In genomic region chr7:95690367-95690947, GRCh38 we compare ENCODE assay signal across 8 cellular contexts.
A peak's percentile ranks its signal among the peaks of the same experiment; 100 is the strongest.
DNase-seq lines count a peak whose midpoint lies in the region; ATAC-seq, FAIRE-seq and TF ChIP-seq lines count a peak whose summit lies in the region.

No MANE protein-coding gene starts in this region.

- no peaks in the 10 kb centered on the region for H3K36me3 Mint-ChIP-seq in CD14-positive monocyte

- no peaks in the 10 kb centered on the region for H3K9me3 Mint-ChIP-seq in CD14-positive monocyte

- TF ChIP-seq CTCF in CD14-positive monocyte (IDR thresholded peaks at IDR 0.05) (peak; percentile 93), adrenal gland (IDR thresholded peaks at IDR 0.05) (peak; percentile 51 to 87 (median 69)), hepatocyte (IDR thresholded peaks at IDR 0.05; ENCODE audit: poor library complexity) (peak; percentile 78)

- H3K9me3 ChIP-seq in adrenal gland (replicated peaks in 1 of 3) (no peaks in the 10 kb centered on the region), hepatocyte (ENCODE audit: low read depth) (no peaks in the 10 kb centered on the region), small intestine (ENCODE audit: control insufficient read depth, low read depth) (no peaks in the 10 kb centered on the region)

- DNase-seq in CD14-positive monocyte (ENCODE audit: low spot score), result no peak
- DNase-seq in NCI-H2171 (lab: John Stamatoyannopoulos, UW), result peak; percentile 55
- DNase-seq in adrenal gland, result peak in 5 of 7 donors; percentile 22 to 56 (median 30)
- peak; percentile 53 for DNase-seq in hepatocyte (ENCODE audit: low spot score)
- peak; percentile 54 for DNase-seq in small intestine
- DNase-seq in stimulated activated CD8-positive, alpha-beta memory T cell treated with anti-CD3 and anti-CD28 coated beads, Interleukin-4, amount 100 ng/mL, for 48 hours, result no peak

- H3K36me3 ChIP-seq in adrenal gland (replicated peaks in 1 of 2) (no peaks in the 10 kb centered on the region), hepatocyte (replicated peaks; ENCODE audit: insufficient read depth, low read depth) (no peaks in the 10 kb centered on the region), small intestine (ENCODE audit: control insufficient read depth in 2 of 2, insufficient read depth in 2 of 2, low read length in 2 of 2) (no peaks in the 10 kb centered on the region)

- no peak overlapping the region for H3K27ac Mint-ChIP-seq in CD14-positive monocyte

- H3K79me2 ChIP-seq in hepatocyte, result no peaks in the 10 kb centered on the region

- intact Hi-C loops in CD14-positive monocyte (cut with micrococcal nuclease), result loop anchor here in 1 of 2 donors (5.0 kb wide), 1 partner anchor 93 kb away; the partner anchor contains the start of gene PDK4
- intact Hi-C loops in adrenal gland (cut with DNase I), result no loop called here

- TF ChIP-seq POLR2A in adrenal gland (IDR thresholded peaks at IDR 0.05), result no peak

- peaks cover 3 to 6% (median 6%) of the 10 kb centered on the region in 3 donors for H3K27me3 Mint-ChIP-seq in CD14-positive monocyte (ENCODE audit: low read depth in 3 of 3)

- H2AFZ ChIP-seq in hepatocyte, result peak overlapping the region; percentile 10

- H3K4me1 ChIP-seq in adrenal gland (replicated peaks in 1 of 2) (peaks cover 0 to 10% of the 10 kb centered on the region in 2 donors), hepatocyte (ENCODE audit: insufficient read depth) (no peaks in the 10 kb centered on the region), small intestine (ENCODE audit: control insufficient read depth in 2 of 2, insufficient read depth in 1 of 2, low read depth in 1 of 2, low read length in 1 of 2) (no peaks in the 10 kb centered on the region)

- H3K4me3 ChIP-seq in adrenal gland, result no peak overlapping the region
- no peak overlapping the region for H3K4me3 ChIP-seq in hepatocyte
- H3K4me3 ChIP-seq in small intestine (ENCODE audit: low read depth in 1 of 2, low read length in 2 of 2), result no peak overlapping the region

- 0 to 6% (median 2%) methylated on average over 3 of the region's 3 CpGs for whole genome bisulfite sequencing in adrenal gland, 4 donors
- 7% methylated on average over 3 of the region's 3 CpGs for WGBS in hepatocyte (ENCODE audit: low lambda C conversion rate, missing lambda C conversion rate)
- 3 to 11% (median 6%) methylated on average over 3 of the region's 3 CpGs for WGBS in small intestine, 3 donors

- peak; percentile 78 for ATAC-seq in GM18909 (IDR thresholded peaks at IDR 0.05; ENCODE audit: poor library complexity, unreplicated experiment)
- peak; percentile 76 for ATAC-seq in HG03103 (IDR thresholded peaks at IDR 0.05; ENCODE audit: low read depth, unreplicated experiment)

- H3K27ac ChIP-seq in adrenal gland, result no peak overlapping the region
- no peak overlapping the region for H3K27ac ChIP-seq in hepatocyte
- H3K27ac ChIP-seq in small intestine (ENCODE audit: low read depth in 1 of 2, low read length in 1 of 2), result no peak overlapping the region

- H3K9me2 ChIP-seq in hepatocyte (replicated peaks; ENCODE audit: insufficient read depth), result no peaks in the 10 kb centered on the region

- H3K27me3 ChIP-seq in adrenal gland (no peaks in the 10 kb centered on the region), hepatocyte (no peaks in the 10 kb centered on the region), small intestine (ENCODE audit: control insufficient read depth in 2 of 2, insufficient read depth in 2 of 2, low read length in 2 of 2) (no peaks in the 10 kb centered on the region)

- no peaks in the 10 kb centered on the region for H4K20me1 ChIP-seq in hepatocyte (ENCODE audit: insufficient read depth, poor library complexity, severe bottlenecking)

- H3K4me3 Mint-ChIP-seq in CD14-positive monocyte, result peak overlapping the region; percentile 42 to 73

- H3K4me1 Mint-ChIP-seq in CD14-positive monocyte, result peaks cover 7% of the 10 kb centered on the region

- FAIRE-seq in small intestine (lab: Jason Lieb, UNC), result no peak

- H3K4me2 ChIP-seq in hepatocyte, result peak overlapping the region; percentile 69

Comparison
In these comparisons a context has a peak if more than half of its experiments do, and no peak if none do; other contexts are left out.
1. DNase-seq: peak in NCI-H2171 (single experiment), adrenal gland (5 of 7), hepatocyte (single experiment) and small intestine (single experiment); none in CD14-positive monocyte (single experiment) and stimulated activated CD8-positive, alpha-beta memory T cell treated with anti-CD3 and anti-CD28 coated beads, Interleukin-4, amount 100 ng/mL, for 48 hours (single experiment).
2. Peak in every context shown above with its lines, with median percentiles within 50 percentile points of each other: CTCF ChIP-seq.